In genomic region chr9:128218518-128219389, GRCh38 we compare ENCODE assay signal across 8 cellular contexts. TPM values are rescaled to one million over a fixed set of nuclear protein-coding genes. Genes with fewer than 3 reads are reported as not detected.
DNase-seq lines count a peak whose midpoint lies in the region; ATAC-seq and TF ChIP-seq lines count a peak whose summit lies in the region.

No MANE protein-coding gene starts in this region.

- peak overlapping the region; percentile 54 for H3K4me2 ChIP-seq in SU-DHL-6 (ENCODE audit: low read depth, low read length, poor library complexity, severe bottlenecking)

- TF ChIP-seq CTCF in SU-DHL-6 (IDR thresholded peaks at IDR 0.05; ENCODE audit: insufficient read depth, low read length, poor library complexity, severe bottlenecking), result no peak
- TF ChIP-seq CTCF in heart right ventricle (IDR thresholded peaks at IDR 0.05), result peak in 1 of 9 donors; percentile 7
- TF ChIP-seq CTCF in type B pancreatic cell (conservative IDR thresholded peaks at IDR 0.05), result no peak

- no peaks in the 10 kb centered on the region for H3F3A ChIP-seq in SU-DHL-6 (ENCODE audit: insufficient read depth)

- H3K9me2 ChIP-seq in SU-DHL-6 (replicated peaks; ENCODE audit: insufficient read depth, low read length), result no peaks in the 10 kb centered on the region

- H3K9ac ChIP-seq in SU-DHL-6 (ENCODE audit: low read length), result peak overlapping the region; percentile 36; the same call in 1 of the 2 replicates

- H3K36me3 ChIP-seq in SU-DHL-6 (ENCODE audit: low read length) (no peaks in the 10 kb centered on the region), heart right ventricle (peaks cover 0 to 18% (median 0%) of the 10 kb centered on the region in 9 donors)

- no peaks in the 10 kb centered on the region for H4K20me1 ChIP-seq in SU-DHL-6 (ENCODE audit: low read depth, low read length)

- no peaks in the 10 kb centered on the region for H3K36me3 Mint-ChIP-seq in activated naive CD8-positive, alpha-beta T cell treated with anti-CD3 and anti-CD28 coated beads, Interleukin-2, amount 50 U/mL, for 24 hours (ENCODE audit: low read depth)
- H3K36me3 Mint-ChIP-seq in type B pancreatic cell, result peaks cover 13% of the 10 kb centered on the region

- H3K4me1 Mint-ChIP-seq in activated naive CD8-positive, alpha-beta T cell treated with anti-CD3 and anti-CD28 coated beads, Interleukin-2, amount 50 U/mL, for 24 hours, result peaks cover 13% of the 10 kb centered on the region
- H3K4me1 Mint-ChIP-seq in type B pancreatic cell (ENCODE audit: unreplicated experiment), result peaks cover 15% of the 10 kb centered on the region

- peaks cover 2% of the 10 kb centered on the region for H3K27me3 Mint-ChIP-seq in activated naive CD8-positive, alpha-beta T cell treated with anti-CD3 and anti-CD28 coated beads, Interleukin-2, amount 50 U/mL, for 24 hours
- H3K27me3 Mint-ChIP-seq in type B pancreatic cell, result peaks cover 3% of the 10 kb centered on the region

- peak overlapping the region; percentile 45 for H3K4me3 ChIP-seq in SU-DHL-6 (ENCODE audit: insufficient read depth, low read length, poor library complexity, severe bottlenecking)
- peak overlapping the region in 9 of 10 donors; percentile 17 to 50 (median 45) for H3K4me3 ChIP-seq in heart right ventricle

- ATAC-seq in GM19372 (IDR thresholded peaks at IDR 0.05; ENCODE audit: low read depth, unreplicated experiment) (peak; percentile 92), HG03571 (IDR thresholded peaks at IDR 0.05; ENCODE audit: unreplicated experiment) (peak; percentile 81), heart right ventricle (peak; percentile 78 to 91 (median 88))
- peak; percentile 93 for ATAC-seq in activated naive CD8-positive, alpha-beta T cell treated with anti-CD3 and anti-CD28 coated beads, Interleukin-2, amount 50 U/mL, for 24 hours

- H3K9me3 Mint-ChIP-seq in activated naive CD8-positive, alpha-beta T cell treated with anti-CD3 and anti-CD28 coated beads, Interleukin-2, amount 50 U/mL, for 24 hours, result no peaks in the 10 kb centered on the region
- H3K9me3 Mint-ChIP-seq in type B pancreatic cell, result no peaks in the 10 kb centered on the region

- H3K4me1 ChIP-seq in heart right ventricle, result peaks cover 0 to 40% (median 14%) of the 10 kb centered on the region in 9 donors

- no peaks in the 10 kb centered on the region for H3K27me3 ChIP-seq in SU-DHL-6 (ENCODE audit: low read length)
- peaks cover 0 to under 1% (median 0%) of the 10 kb centered on the region in 7 donors for H3K27me3 ChIP-seq in heart right ventricle

- H3K4me3 Mint-ChIP-seq in activated naive CD8-positive, alpha-beta T cell treated with anti-CD3 and anti-CD28 coated beads, Interleukin-2, amount 50 U/mL, for 24 hours, result peak overlapping the region; percentile 74
- H3K4me3 Mint-ChIP-seq in type B pancreatic cell, result peak overlapping the region; percentile 88

- H3K9me3 ChIP-seq in SU-DHL-6 (ENCODE audit: insufficient read depth, low read length), result no peaks in the 10 kb centered on the region
- H3K9me3 ChIP-seq in heart right ventricle, result no peaks in the 10 kb centered on the region

- intact Hi-C loops in heart right ventricle (cut with DNase I) (no loop called here), posterior cingulate gyrus (cut with DNase I) (no loop called here)

- H3K27ac Mint-ChIP-seq in activated naive CD8-positive, alpha-beta T cell treated with anti-CD3 and anti-CD28 coated beads, Interleukin-2, amount 50 U/mL, for 24 hours, result peak overlapping the region; percentile 67
- peak overlapping the region; percentile 91 for H3K27ac Mint-ChIP-seq in type B pancreatic cell

- peak overlapping the region; percentile 33 for H2AFZ ChIP-seq in SU-DHL-6 (ENCODE audit: low read depth, low read length, severe bottlenecking)

- WGBS in heart right ventricle, 2 donors, result 16 to 22% methylated on average over 47 of the region's 47 CpGs

- DNase-seq in Ammon's horn (ENCODE audit: low spot score) (peak; percentile 94), heart right ventricle (peak; percentile 91 to 92), posterior cingulate gyrus (peak; percentile 61 to 97 (median 83)), type B pancreatic cell (ENCODE audit: extremely low spot score, unreplicated experiment) (peak; percentile 84)
- peak; percentile 95 for DNase-seq in activated naive CD8-positive, alpha-beta T cell treated with anti-CD3 and anti-CD28 coated beads, Interleukin-2, amount 50 U/mL, for 24 hours

- H3K27ac ChIP-seq in SU-DHL-6 (ENCODE audit: low read depth, low read length), result no peak overlapping the region
- H3K27ac ChIP-seq in heart right ventricle, result peak overlapping the region in 4 of 10 donors; percentile 1 to 36 (median 18)

- no peaks in the 10 kb centered on the region for H3K79me2 ChIP-seq in SU-DHL-6 (ENCODE audit: insufficient read depth, low read length)

RNA-seq across cellular contexts. Expression of gene DNM1, which starts 15.6 kb away (rescaled TPM):
- total RNA-seq in heart right ventricle, result 1 to 10 TPM; 2.1 to 7.7 (median 3.9) TPM
- 10 to 100 TPM in 1 of 2 donors, 1 to 10 TPM in 1; 2.5 to 13.7 TPM for polyA plus RNA-seq in heart right ventricle
- 16.3 and 112 TPM in 2 replicates for total RNA-seq in type B pancreatic cell (ENCODE audit: low replicate concordance)

RNA-seq across cellular contexts. Expression of gene CIZ1, which starts 27.4 kb away (rescaled TPM):
- total RNA-seq in heart right ventricle (10 to 100 TPM; 63.0 to 96.0 (median 76.7) TPM), type B pancreatic cell (ENCODE audit: low replicate concordance) (141 and 186 TPM in 2 replicates)
- polyA plus RNA-seq in heart right ventricle, result 10 to 100 TPM; 39.7 to 70.2 TPM

RNA-seq across cellular contexts. Expression of gene GOLGA2, which starts 57.1 kb away (rescaled TPM):
- 100 to 1,000 TPM in 1 of 10 donors, 10 to 100 TPM in 9; 78.0 to 101 (median 89.1) TPM for total RNA-seq in heart right ventricle
- polyA plus RNA-seq in heart right ventricle, result 10 to 100 TPM; 85.7 to 91.8 TPM
- total RNA-seq in type B pancreatic cell (ENCODE audit: low replicate concordance), result 91.5 and 124 TPM in 2 replicates

RNA-seq across cellular contexts. Expression of gene SWI5, which starts 57.3 kb away (rescaled TPM):
- total RNA-seq in heart right ventricle (10 to 100 TPM; 13.9 to 23.8 (median 20.8) TPM), type B pancreatic cell (ENCODE audit: low replicate concordance) (23.0 and 25.1 TPM in 2 replicates)
- polyA plus RNA-seq in heart right ventricle, result 10 to 100 TPM; 17.0 to 46.3 TPM

RNA-seq across cellular contexts. Expression of gene BBLN, which starts 58.7 kb away (rescaled TPM):
- total RNA-seq in heart right ventricle, result 10 to 100 TPM; 29.5 to 58.2 (median 36.1) TPM
- 100 to 1,000 TPM in 1 of 2 donors, 10 to 100 TPM in 1; 70.2 to 159 TPM for polyA plus RNA-seq in heart right ventricle
- total RNA-seq in type B pancreatic cell (ENCODE audit: low replicate concordance), result 108 and 150 TPM in 2 replicates
